In genomic region chr4:69026974-69027373, GRCh38 we compare ENCODE assay signal across 22 cellular contexts.
"Had no signal": no experiment of that assay in that cellular context is flagged by ENCODE, and none has a peak within 500 bp of the region (broad histone marks: within the 10 kb centered on the region; RNA-seq: fewer than 3 reads in every experiment).

No MANE protein-coding gene starts in this region.

- H3K27me3 ChIP-seq: breast epithelium, colonic mucosa, MG63 had no signal

- H3K36me3 ChIP-seq: breast epithelium, colonic mucosa, MG63 had no signal

- H3K9me3 ChIP-seq: breast epithelium, colonic mucosa, MG63 had no signal

- H3K27ac ChIP-seq: breast epithelium, colonic mucosa had no signal

- H3K4me1 ChIP-seq: breast epithelium, colonic mucosa had no signal

- H3K4me3 ChIP-seq: breast epithelium, colonic mucosa, MG63 had no signal

- ATAC-seq: activated CD8-positive, alpha-beta T cell treated with anti-CD3 and anti-CD28 coated beads, Interleukin-2, amount 10 ng/mL, durations not matched to agents 7 days and 5 days; PC-3; WTC11 had no signal

- FAIRE-seq: RCC 7860 had no signal

- DNase-seq: activated CD4-positive, alpha-beta T cell treated with anti-CD3 and anti-CD28 coated beads for 48 hours; activated CD4-positive, alpha-beta T cell treated with anti-CD3 and anti-CD28 coated beads, Interleukin-2, amount 50 U/mL, for 4 hours; activated CD4-positive, CD25-positive, alpha-beta regulatory T cell treated with anti-CD3 and anti-CD28 coated beads, Interleukin-2, amount 50 U/mL, for 72 hours; activated CD8-positive, alpha-beta memory T cell treated with anti-CD3 and anti-CD28 coated beads, Interleukin-2, amount 50 U/mL, for 48 hours; activated CD8-positive, alpha-beta T cell treated with anti-CD3 and anti-CD28 coated beads, Interleukin-2, amount 10 ng/mL, durations not matched to agents 7 days and 5 days; activated T-cell treated with anti-CD3 and anti-CD28 coated beads, Interleukin-2, amount 50 U/mL, for 1 hour; aorta; caudate nucleus; colonic mucosa; MG63; MV-4-11; NCI-H1092 treated with DMSO at 0.1 percent for 48 hours; NCI-H1417 treated with DMSO at 0.1 percent for 48 hours; NCI-H1694 treated with DMSO at 0.1 percent for 48 hours; NCI-H2029 treated with DMSO at 0.1 percent for 48 hours; NCI-H446; NCI-H524; PC-3; SHP77 had no signal
